ENCODE assay signal across 8 cellular contexts in genomic region chr9:132554755-132555154, GRCh38. TPM values are rescaled to one million over a fixed set of nuclear protein-coding genes. Genes with fewer than 3 reads are reported as not detected.
"Had no signal": no experiment of that assay in that cellular context is flagged by ENCODE, and none has a peak within 500 bp of the region (broad histone marks: within the 10 kb centered on the region; RNA-seq: fewer than 3 reads in every experiment).

No MANE protein-coding gene starts in this region.

- H3K27ac Mint-ChIP-seq: IgD-negative memory B cell had no signal

- H3K27ac ChIP-seq: HL-60 had no signal

- DNase-seq: IMR-90, KBM-7 had no signal

- ATAC-seq: HepG2, K562 had no signal

- H3K4me1 Mint-ChIP-seq: IgD-negative memory B cell had no signal

- H3K4me3 Mint-ChIP-seq: IgD-negative memory B cell had no signal

- H3K4me3 ChIP-seq: K562 had no signal

- H3K36me3 Mint-ChIP-seq: IgD-negative memory B cell had no signal

RNA-seq across cellular contexts. Expression of gene BARHL1, which starts 27.7 kb away (rescaled TPM):
- total RNA-seq: HepG2, HT-29, HT1080, IMR-90, K562 had no signal
- polyA plus RNA-seq: HepG2, IgD-negative memory B cell, IMR-90, K562 had no signal
